8 cellular contexts compared by ENCODE assay signal in the genomic region with DNA sequence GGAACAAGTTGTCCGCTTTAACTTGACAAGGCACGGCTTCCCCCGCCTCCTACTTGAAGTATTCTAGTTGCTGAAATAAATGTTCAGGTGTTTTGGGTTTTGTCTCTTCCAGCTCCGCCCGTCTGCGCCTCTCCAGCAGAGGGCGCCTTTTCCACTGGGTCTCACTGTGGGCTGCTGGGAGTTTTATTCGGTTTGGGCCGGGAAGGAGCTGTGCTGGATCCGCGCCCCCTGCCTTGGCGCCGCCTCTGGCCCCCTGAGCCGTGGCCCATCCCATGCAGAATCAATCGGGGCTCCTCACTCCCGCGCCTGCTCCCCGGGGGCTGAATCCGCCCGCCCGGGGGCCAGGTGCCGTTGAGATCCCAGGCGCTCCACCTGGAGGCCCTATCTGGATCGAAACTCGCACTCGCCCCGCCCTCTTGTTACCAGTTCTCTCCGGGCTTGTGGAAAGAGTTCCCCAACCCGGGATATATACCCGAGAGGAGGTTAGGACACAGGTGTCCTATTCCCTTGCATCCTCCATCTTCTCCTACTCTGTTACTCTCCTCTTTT. TPM values are rescaled to one million over a fixed set of nuclear protein-coding genes. Genes with fewer than 3 reads are reported as not detected.
A peak's percentile ranks its signal among the peaks of the same experiment; 100 is the strongest.
DNase-seq lines count a peak whose midpoint lies in the region; FAIRE-seq and TF ChIP-seq lines count a peak whose summit lies in the region.

No MANE protein-coding gene starts in this region.

- no peaks in the 10 kb centered on the region for H3K79me2 ChIP-seq in SU-DHL-6 (ENCODE audit: insufficient read depth, low read length)

- no peaks in the 10 kb centered on the region for H3K36me3 ChIP-seq in HUES48 (ENCODE audit: control insufficient read depth, insufficient read depth, low read length)
- no peaks in the 10 kb centered on the region for H3K36me3 ChIP-seq in SU-DHL-6 (ENCODE audit: low read length)
- H3K36me3 ChIP-seq in adipocyte (ENCODE audit: control insufficient read depth, insufficient read depth, low read length, severe bottlenecking), result no peaks in the 10 kb centered on the region
- no peaks in the 10 kb centered on the region for H3K36me3 ChIP-seq in iPS DF 6.9 (ENCODE audit: control insufficient read depth, insufficient read depth, low read length)
- no peaks in the 10 kb centered on the region for H3K36me3 ChIP-seq in spleen

- peak overlapping the region; percentile 71 for H3K9ac ChIP-seq in HUES48 (ENCODE audit: low read depth, low read length)
- H3K9ac ChIP-seq in SU-DHL-6 (ENCODE audit: low read length), result peak overlapping the region; percentile 53
- H3K9ac ChIP-seq in adipocyte (ENCODE audit: low read length), result peak overlapping the region; percentile 62

- peak overlapping the region; percentile 98 for H2AFZ ChIP-seq in SU-DHL-6 (ENCODE audit: low read depth, low read length, severe bottlenecking)

- H3K27me3 ChIP-seq in HUES48 (ENCODE audit: control insufficient read depth, insufficient read depth, low read length) (no peaks in the 10 kb centered on the region), SU-DHL-6 (ENCODE audit: low read length) (no peaks in the 10 kb centered on the region), adipocyte (replicated peaks; ENCODE audit: control insufficient read depth, insufficient read depth, low read length) (no peaks in the 10 kb centered on the region), iPS DF 6.9 (ENCODE audit: control insufficient read depth, insufficient read depth, low read length) (no peaks in the 10 kb centered on the region), spleen (replicated peaks in 1 of 7) (peaks cover 0 to 24% (median 4%) of the 10 kb centered on the region in 7 donors)

- DNase-seq in AG20443 (ENCODE audit: low spot score), result peak; percentile 69
- DNase-seq in GM19239 (ENCODE audit: insufficient read length, low spot score), result peak; percentile 4
- DNase-seq in adipocyte (ENCODE audit: low read depth), result peak; percentile 90
- peak; percentile 75 for DNase-seq in iPS DF 6.9 (ENCODE audit: low read depth, low spot score)
- DNase-seq in spleen, result peak; percentile 80
- DNase-seq in GOT3 (lab: John Stamatoyannopoulos, UW), result no peak

- H3K9me3 ChIP-seq in HUES48 (ENCODE audit: control insufficient read depth, insufficient read depth, low read length) (no peaks in the 10 kb centered on the region), SU-DHL-6 (ENCODE audit: insufficient read depth, low read length) (no peaks in the 10 kb centered on the region), adipocyte (ENCODE audit: control insufficient read depth, low read length) (no peaks in the 10 kb centered on the region), iPS DF 6.9 (ENCODE audit: control insufficient read depth, insufficient read depth, low read length) (no peaks in the 10 kb centered on the region), spleen (no peaks in the 10 kb centered on the region)

- H3K27ac ChIP-seq in HUES48 (ENCODE audit: low read depth, low read length) (no peak overlapping the region), SU-DHL-6 (ENCODE audit: low read depth, low read length) (no peak overlapping the region), iPS DF 6.9 (ENCODE audit: low read length) (no peak overlapping the region), spleen (no peak overlapping the region)

- WGBS in iPS DF 6.9 (ENCODE audit: insufficient coverage, insufficient read length), result no CpG with 5 or more reads among the region's 30 CpGs
- WGBS in spleen, 5 donors, result 10 to 25% (median 24%) methylated on average over 17 to 30 of the region's 30 CpGs

- peak; percentile 51 for FAIRE-seq in GM19239 (lab: Jason Lieb, UNC)

- H3K4me1 ChIP-seq in HUES48 (ENCODE audit: control insufficient read depth, insufficient read depth, low read length) (peaks cover 12% of the 10 kb centered on the region), adipocyte (ENCODE audit: control insufficient read depth, insufficient read depth, low read length) (peaks cover 24% of the 10 kb centered on the region), iPS DF 6.9 (ENCODE audit: control insufficient read depth, insufficient read depth, low read length) (no peaks in the 10 kb centered on the region), spleen (peaks cover 0 to 7% (median 5%) of the 10 kb centered on the region in 6 donors)

- peak; percentile 92 for TF ChIP-seq CTCF in SU-DHL-6 (IDR thresholded peaks at IDR 0.05; ENCODE audit: insufficient read depth, low read length, poor library complexity, severe bottlenecking)
- TF ChIP-seq CTCF in spleen (IDR thresholded peaks at IDR 0.05 in 8 of 11, conservative IDR thresholded peaks at IDR 0.05 in 3 of 11), result peak in 9 of 11 experiments; percentile 35 to 79 (median 69)

- H3K4me3 ChIP-seq in HUES48 (ENCODE audit: low read depth, low read length) (peak overlapping the region; percentile 60), SU-DHL-6 (ENCODE audit: insufficient read depth, low read length, poor library complexity, severe bottlenecking) (peak overlapping the region; percentile 52), adipocyte (ENCODE audit: low read length) (peak overlapping the region; percentile 77), iPS DF 6.9 (ENCODE audit: low read length) (peak overlapping the region; percentile 45; the same call in 1 of the 2 replicates), spleen (peak overlapping the region in 6 of 8 donors; percentile 15 to 63 (median 30))

- no peaks in the 10 kb centered on the region for H4K20me1 ChIP-seq in SU-DHL-6 (ENCODE audit: low read depth, low read length)

- TF ChIP-seq POLR2A in spleen (IDR thresholded peaks at IDR 0.05), result no peak

- no peaks in the 10 kb centered on the region for H3F3A ChIP-seq in SU-DHL-6 (ENCODE audit: insufficient read depth)

- peak overlapping the region; percentile 58 for H3K4me2 ChIP-seq in SU-DHL-6 (ENCODE audit: low read depth, low read length, poor library complexity, severe bottlenecking)

- intact Hi-C loops in spleen (cut with DNase I; ENCODE audit: low total_unique reads), result no loop called here

- H3K9me2 ChIP-seq in SU-DHL-6 (replicated peaks; ENCODE audit: insufficient read depth, low read length), result no peaks in the 10 kb centered on the region

RNA-seq across cellular contexts. Expression of a gene that starts 51.0 kb away (rescaled TPM):
- total RNA-seq in spleen, result 100 to 1,000 TPM in 1 of 7 donors, 10 to 100 TPM in 6; 25.2 to 109 (median 34.5) TPM
- 1 to 10 TPM; 3.6 to 6.5 (median 4.0) TPM for polyA plus RNA-seq in spleen
